8 cellular contexts compared by ENCODE assay signal in genomic region chr4:78938474-78938867, GRCh38. TPM values are rescaled to one million over a fixed set of nuclear protein-coding genes. Genes with fewer than 3 reads are reported as not detected.
DNase-seq lines count a peak whose midpoint lies in the region; ATAC-seq, FAIRE-seq and TF ChIP-seq lines count a peak whose summit lies in the region.

No MANE protein-coding gene starts in this region.

- H3K36me3 ChIP-seq in HCT116 (ENCODE audit: control insufficient read depth in 1 of 2, insufficient read depth in 2 of 2, low read length in 2 of 2) (no peaks in the 10 kb centered on the region), left lung (no peaks in the 10 kb centered on the region)

- H3K4me1 ChIP-seq in A549, result peaks cover 6% of the 10 kb centered on the region
- peaks cover 0 to 17% of the 10 kb centered on the region in 2 experiments; a peak in 3 of 4 replicates for H3K4me1 ChIP-seq in HCT116 (ENCODE audit: control insufficient read depth in 1 of 2, insufficient read depth in 2 of 2, low read length in 2 of 2)
- peaks cover 0 to 35% of the 10 kb centered on the region in 2 donors for H3K4me1 ChIP-seq in left lung

- 32% methylated on average over 7 of the region's 7 CpGs for WGBS in A549 (ENCODE audit: missing lambda C conversion rate)

- RAD21 ChIA-PET in HCT116 (lab: Charles Lee; ENCODE audit: low non-redundant PET in 1 of 2, low total read pairs in 2 of 2, uncharacterized antibody in 2 of 2, unreplicated experiment in 2 of 2), result no interaction called here

- H3K9me3 Mint-ChIP-seq in activated naive CD8-positive, alpha-beta T cell treated with anti-CD3 and anti-CD28 coated beads, Interleukin-2, amount 50 U/mL, for 24 hours, result no peaks in the 10 kb centered on the region
- no peaks in the 10 kb centered on the region for H3K9me3 Mint-ChIP-seq in type B pancreatic cell

- TSS peak; percentile 67 for BruUV-seq in HCT116 (replicated peaks; lab: Mats Ljungman, UMichigan)

- H3K4me3 ChIP-seq in A549 (peak overlapping the region; percentile 55), HCT116 (replicated peaks in 1 of 2; ENCODE audit: low read depth in 1 of 2, low read length in 2 of 2) (peak overlapping the region; percentile 73 to 87), left lung (peak overlapping the region; percentile 74 to 82)

- H3K27ac ChIP-seq in A549 (peak overlapping the region; percentile 71 to 98), HCT116 (ENCODE audit: low read depth, low read length) (peak overlapping the region; percentile 60; the same call in 1 of the 2 replicates), left lung (no peak overlapping the region)

- H3K4me3 Mint-ChIP-seq in activated naive CD8-positive, alpha-beta T cell treated with anti-CD3 and anti-CD28 coated beads, Interleukin-2, amount 50 U/mL, for 24 hours, result peak overlapping the region; percentile 97
- H3K4me3 Mint-ChIP-seq in type B pancreatic cell, result peak overlapping the region; percentile 95

- H3K27me3 ChIP-seq in HCT116 (ENCODE audit: insufficient read depth, low read length), result no peaks in the 10 kb centered on the region
- no peaks in the 10 kb centered on the region for H3K27me3 ChIP-seq in left lung

- peaks cover 25% of the 10 kb centered on the region for H3K79me2 ChIP-seq in HCT116 (ENCODE audit: insufficient read depth, low read length)

- H3K27me3 Mint-ChIP-seq in activated naive CD8-positive, alpha-beta T cell treated with anti-CD3 and anti-CD28 coated beads, Interleukin-2, amount 50 U/mL, for 24 hours, result peaks cover 10% of the 10 kb centered on the region
- peaks cover 10% of the 10 kb centered on the region for H3K27me3 Mint-ChIP-seq in type B pancreatic cell

- intact Hi-C loops in HCT116 (cut with micrococcal nuclease) (loop anchor here (5.0 kb wide), 1 partner anchor 881 kb away; the partner anchor contains the start of gene FRAS1), left lung (cut with DNase I) (no loop called here)

- TF ChIP-seq EP300 in A549 (IDR thresholded peaks at IDR 0.05), result no peak

- H3K36me3 Mint-ChIP-seq in activated naive CD8-positive, alpha-beta T cell treated with anti-CD3 and anti-CD28 coated beads, Interleukin-2, amount 50 U/mL, for 24 hours (ENCODE audit: low read depth), result no peaks in the 10 kb centered on the region
- peaks cover 6% of the 10 kb centered on the region for H3K36me3 Mint-ChIP-seq in type B pancreatic cell

- H3K9ac ChIP-seq in HCT116 (ENCODE audit: low read length), result peak overlapping the region; percentile 75

- H3K27ac Mint-ChIP-seq in activated naive CD8-positive, alpha-beta T cell treated with anti-CD3 and anti-CD28 coated beads, Interleukin-2, amount 50 U/mL, for 24 hours, result peak overlapping the region; percentile 77
- peak overlapping the region; percentile 90 for H3K27ac Mint-ChIP-seq in type B pancreatic cell

- H3K9me3 ChIP-seq in A549, result no peaks in the 10 kb centered on the region
- no peaks in the 10 kb centered on the region for H3K9me3 ChIP-seq in HCT116 (ENCODE audit: control insufficient read depth in 1 of 2, insufficient read depth in 1 of 2, low read depth in 1 of 2, low read length in 2 of 2)
- no peaks in the 10 kb centered on the region for H3K9me3 ChIP-seq in left lung

- no peak overlapping the region for H2AFZ ChIP-seq in HCT116 (ENCODE audit: low read depth, low read length, poor library complexity, severe bottlenecking)

- H3K4me2 ChIP-seq in A549, result peak overlapping the region; percentile 95
- peak overlapping the region; percentile 84 for H3K4me2 ChIP-seq in HCT116 (ENCODE audit: low read length)

- DNase-seq in A549 (ENCODE audit: low read depth in 1 of 2, low spot score in 1 of 2) (no peak), HCT116 (ENCODE audit: low read depth, low spot score) (no peak), left lung (no peak), type B pancreatic cell (ENCODE audit: extremely low spot score, unreplicated experiment) (no peak), DMS114 treated with DMSO at 0.1 percent for 48 hours (lab: John Stamatoyannopoulos, UW; ENCODE audit: unreplicated experiment) (no peak)
- no peak for DNase-seq in activated naive CD8-positive, alpha-beta T cell treated with anti-CD3 and anti-CD28 coated beads, Interleukin-2, amount 50 U/mL, for 24 hours

- H3K9me2 ChIP-seq in HCT116 (ENCODE audit: insufficient read depth), result no peaks in the 10 kb centered on the region

- POLR2A ChIA-PET in A549 (lab: Yijun Ruan, JAX), result no interaction called here
- POLR2A ChIA-PET in HCT116 (lab: Charles Lee), result no interaction called here

- no peaks in the 10 kb centered on the region for H4K20me1 ChIP-seq in HCT116 (ENCODE audit: insufficient read depth)

- TF ChIP-seq RAD21 in A549 (conservative IDR thresholded peaks at IDR 0.05 in 1 of 2, IDR thresholded peaks at IDR 0.05 in 1 of 2), result no peak
- no peak for TF ChIP-seq RAD21 in HCT116 (IDR thresholded peaks at IDR 0.05; ENCODE audit: low read depth)

- H3K4me1 Mint-ChIP-seq in activated naive CD8-positive, alpha-beta T cell treated with anti-CD3 and anti-CD28 coated beads, Interleukin-2, amount 50 U/mL, for 24 hours, result peaks cover 36% of the 10 kb centered on the region
- H3K4me1 Mint-ChIP-seq in type B pancreatic cell (ENCODE audit: unreplicated experiment), result peaks cover 21% of the 10 kb centered on the region

- no peak for ATAC-seq in A549
- ATAC-seq in HCT116, result no peak
- ATAC-seq in activated naive CD8-positive, alpha-beta T cell treated with anti-CD3 and anti-CD28 coated beads, Interleukin-2, amount 50 U/mL, for 24 hours, result no peak
- no peak for ATAC-seq in left lung
- no peak for ATAC-seq in GM21576 (IDR thresholded peaks at IDR 0.05; ENCODE audit: unreplicated experiment)
- ATAC-seq in GM19397 (IDR thresholded peaks at IDR 0.05; ENCODE audit: unreplicated experiment), result no peak

- TF ChIP-seq POLR2A in A549 (IDR thresholded peaks at IDR 0.05; ENCODE audit: low read length) (no peak), HCT116 (IDR thresholded peaks at IDR 0.05; ENCODE audit: borderline replicate concordance, extremely low read depth, insufficient read depth, insufficient read length) (no peak)

- TF ChIP-seq CTCF in A549 (IDR thresholded peaks at IDR 0.05) (no peak), HCT116 (IDR thresholded peaks at IDR 0.05 in 2 of 3, conservative IDR thresholded peaks at IDR 0.05 in 1 of 3; ENCODE audit: borderline replicate concordance in 1 of 3, insufficient read depth in 1 of 3, low read depth in 2 of 3, low read length in 2 of 3) (no peak), left lung (IDR thresholded peaks at IDR 0.05) (no peak), type B pancreatic cell (conservative IDR thresholded peaks at IDR 0.05) (no peak)

- CTCF ChIA-PET in A549 (lab: Yijun Ruan, JAX), result interaction anchor here (1.2 kb wide), 1 partner anchor 14 kb away, joined by 3 read pairs; no protein-coding TSS in a partner anchor
- CTCF ChIA-PET in HCT116 (lab: Charles Lee), result interaction anchor here (2.0 kb wide), 1 partner anchor 13 kb away, joined by 7 read pairs; no protein-coding TSS in a partner anchor

- no peak for FAIRE-seq in A549 (lab: Jason Lieb, UNC)

TF ChIP-seq in A549, 52 proteins besides CTCF, POLR2A, EP300 and RAD21 (continues in another document):
- TF ChIP-seq MAZ (IDR thresholded peaks at IDR 0.05; ENCODE audit: borderline replicate concordance, low read depth, low read length) (no peak), HOXB13 (CRISPR knock-in tag; IDR thresholded peaks at IDR 0.05; ENCODE audit: low read depth) (no peak), CBX2 (IDR thresholded peaks at IDR 0.05; ENCODE audit: borderline replicate concordance, low read depth) (no peak), HOXA7 (CRISPR knock-in tag; IDR thresholded peaks at IDR 0.05) (no peak), BHLHE40 (IDR thresholded peaks at IDR 0.05; ENCODE audit: low read depth, low read length) (no peak), KDM5A (IDR thresholded peaks at IDR 0.05) (no peak), FOSB (CRISPR knock-in tag; IDR thresholded peaks at IDR 0.05) (no peak), SMC3 (IDR thresholded peaks at IDR 0.05) (no peak), CHD4 (IDR thresholded peaks at IDR 0.05; ENCODE audit: borderline replicate concordance) (no peak)
- TF ChIP-seq, protein P1, sequence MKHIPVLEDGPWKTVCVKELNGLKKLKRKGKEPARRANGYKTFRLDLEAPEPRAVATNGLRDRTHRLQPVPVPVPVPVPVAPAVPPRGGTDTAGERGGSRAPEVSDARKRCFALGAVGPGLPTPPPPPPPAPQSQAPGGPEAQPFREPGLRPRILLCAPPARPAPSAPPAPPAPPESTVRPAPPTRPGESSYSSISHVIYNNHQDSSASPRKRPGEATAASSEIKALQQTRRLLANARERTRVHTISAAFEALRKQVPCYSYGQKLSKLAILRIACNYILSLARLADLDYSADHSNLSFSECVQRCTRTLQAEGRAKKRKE (CRISPR knock-in tag; IDR thresholded peaks at IDR 0.05; ENCODE audit: low read depth), result no peak

TF ChIP-seq in HCT116, 20 proteins besides CTCF, POLR2A, EP300 and RAD21 (continues in another document):
- no peak for TF ChIP-seq EGR1 (IDR thresholded peaks at IDR 0.05; ENCODE audit: low read depth)
- no peak for TF ChIP-seq ELF1 (IDR thresholded peaks at IDR 0.05; ENCODE audit: borderline replicate concordance, low read depth)
- TF ChIP-seq MAX (IDR thresholded peaks at IDR 0.05), result no peak
- TF ChIP-seq, protein P2, sequence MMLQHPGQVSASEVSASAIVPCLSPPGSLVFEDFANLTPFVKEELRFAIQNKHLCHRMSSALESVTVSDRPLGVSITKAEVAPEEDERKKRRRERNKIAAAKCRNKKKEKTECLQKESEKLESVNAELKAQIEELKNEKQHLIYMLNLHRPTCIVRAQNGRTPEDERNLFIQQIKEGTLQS (IDR thresholded peaks at IDR 0.05), result no peak
- no peak for TF ChIP-seq SP1 (IDR thresholded peaks at IDR 0.05; ENCODE audit: low read depth)
- no peak for TF ChIP-seq FOSL1 (IDR thresholded peaks at IDR 0.05; ENCODE audit: low read depth)
- no peak for TF ChIP-seq EZH2phosphoT487 (IDR thresholded peaks at IDR 0.05; ENCODE audit: borderline replicate concordance)
- TF ChIP-seq TCF7L2 (IDR thresholded peaks at IDR 0.05; ENCODE audit: borderline replicate concordance, extremely low read depth, insufficient read depth, insufficient read length), result no peak
- no peak for TF ChIP-seq POLR2AphosphoS5 (IDR thresholded peaks at IDR 0.05; ENCODE audit: low read depth, low read length)
- no peak for TF ChIP-seq ZNF274 (IDR thresholded peaks at IDR 0.05; ENCODE audit: low read depth, low read length)
- no peak for TF ChIP-seq JUND (IDR thresholded peaks at IDR 0.05)

RNA-seq across cellular contexts. Expression of gene PAQR3, which starts 0.8 kb away (rescaled TPM):
- polyA plus RNA-seq in A549 (2011; rRNA removed) (23.4 and 26.4 TPM in 2 replicates), A549 (2017; fragmentation: RNase III; extraction: RNeasy Plus Mini Kit Qiagen cat#74134 plus additional on column Dnase treatment) (6.5 to 7.1 TPM (median 6.6 TPM) in 3 replicates)
- 4.1 and 6.1 TPM in 2 replicates for polyA plus RNA-seq in A549 (2012; cell fraction: cytosol; rRNA removed)
- 2.0 and 4.3 TPM in 2 replicates for polyA plus RNA-seq in A549 (2012; cell fraction: nucleus; rRNA removed)
- 22.4 and 24.6 TPM in 2 replicates for polyA minus RNA-seq in A549 (2011; rRNA and poly(A)+ RNA removed)
- total RNA-seq in HCT116 (2021; ENCODE audit: unreplicated experiment) (32.3 TPM), left lung (10 to 100 TPM; 12.5 to 12.9 TPM), type B pancreatic cell (ENCODE audit: low replicate concordance) (22.6 and 24.6 TPM in 2 replicates)
- 8.9 and 12.4 TPM in 2 replicates for polyA plus RNA-seq in HCT116 (2012)

Comparison
In these comparisons a context has a peak if more than half of its experiments do, and no peak if none do; other contexts are left out.
1. H3K27ac ChIP-seq: peak in A549 (2 of 2) and HCT116 (single experiment); none in left lung (0 of 2).
2. Peak in every context shown above with its lines, with median percentiles within 50 percentile points of each other: H3K4me3 ChIP-seq.